Comparison of ENCODE assay signal across 3 cellular contexts in genomic region chr1:204212715-204213114, GRCh38.
A peak's percentile ranks its signal among the peaks of the same experiment; 100 is the strongest.
TF ChIP-seq lines count a peak whose summit lies in the region.

No MANE protein-coding gene starts in this region.

TF ChIP-seq in HCT116, 20 proteins besides CTCF, POLR2A, EP300 and RAD21:
- TF ChIP-seq CEBPB (IDR thresholded peaks at IDR 0.05; ENCODE audit: low read depth) (no peak), EZH2phosphoT487 (IDR thresholded peaks at IDR 0.05; ENCODE audit: borderline replicate concordance) (no peak), CBX3 (IDR thresholded peaks at IDR 0.05; ENCODE audit: low read depth) (no peak), ATF3 (IDR thresholded peaks at IDR 0.05) (no peak), SP1 (IDR thresholded peaks at IDR 0.05; ENCODE audit: low read depth) (no peak), POLR2AphosphoS5 (IDR thresholded peaks at IDR 0.05; ENCODE audit: low read depth, low read length) (no peak), EGR1 (IDR thresholded peaks at IDR 0.05; ENCODE audit: low read depth) (no peak), SRF (IDR thresholded peaks at IDR 0.05; ENCODE audit: low read depth) (no peak), FOSL1 (IDR thresholded peaks at IDR 0.05; ENCODE audit: low read depth) (no peak), ZNF274 (IDR thresholded peaks at IDR 0.05; ENCODE audit: low read depth, low read length) (no peak), ZBTB33 (IDR thresholded peaks at IDR 0.05; ENCODE audit: extremely low read depth, insufficient replicate concordance, low read length) (no peak), ZFX (IDR thresholded peaks at IDR 0.05) (no peak), SIN3A (IDR thresholded peaks at IDR 0.05; ENCODE audit: low read depth) (no peak)

TF ChIP-seq in H1, 55 proteins besides CTCF, POLR2A, EP300 and RAD21:
- TF ChIP-seq RBBP5 (IDR thresholded peaks at IDR 0.05; ENCODE audit: borderline replicate concordance, low read depth, low read length) (no peak), FOSL1 (IDR thresholded peaks at IDR 0.05; ENCODE audit: insufficient read depth, low read depth, low read length) (no peak), KDM1A (IDR thresholded peaks at IDR 0.05; ENCODE audit: borderline replicate concordance, low read length) (peak; percentile 44; the same call in 1 of the 2 replicates), CREB1 (IDR thresholded peaks at IDR 0.05) (no peak), TBP (IDR thresholded peaks at IDR 0.05; ENCODE audit: low read depth, low read length) (no peak), HDAC2 (IDR thresholded peaks at IDR 0.05; ENCODE audit: borderline replicate concordance in 1 of 2, low read depth in 2 of 2, low read length in 2 of 2) (no peak), GTF2F1 (IDR thresholded peaks at IDR 0.05; ENCODE audit: borderline replicate concordance, low read depth, low read length) (no peak)

TF ChIP-seq in liver, 16 proteins besides CTCF, POLR2A, EP300 and RAD21:
- TF ChIP-seq FOXA1 (IDR thresholded peaks at IDR 0.05) (no peak), REST (IDR thresholded peaks at IDR 0.05) (no peak), TAF1 (conservative IDR thresholded peaks at IDR 0.05) (no peak), EGR1 (IDR thresholded peaks at IDR 0.05; ENCODE audit: low read depth in 2 of 2) (no peak), JUND (IDR thresholded peaks at IDR 0.05) (no peak), HNF4G (IDR thresholded peaks at IDR 0.05) (no peak)
